In the genomic region with DNA sequence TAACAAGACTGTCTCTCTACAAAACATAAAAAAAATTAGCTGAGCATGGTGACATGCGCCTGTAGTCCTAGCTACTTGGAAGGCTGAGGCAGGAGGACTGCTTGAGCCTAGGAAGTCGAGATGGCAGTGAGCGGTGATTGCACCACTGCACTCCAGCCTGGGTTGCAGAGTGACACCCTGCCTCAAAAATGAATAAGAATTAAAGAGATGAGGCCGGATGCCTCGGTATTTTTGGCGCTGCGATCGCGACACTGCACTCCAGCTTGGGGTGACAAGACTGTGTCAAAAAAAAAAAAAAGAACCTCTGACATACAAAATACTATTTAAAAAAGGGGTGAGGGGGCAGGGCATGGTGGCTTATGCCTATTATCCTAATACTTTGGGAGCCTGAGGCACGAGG, we compare ENCODE assay signal across 17 cellular contexts. TPM values are rescaled to one million over a fixed set of nuclear protein-coding genes. Genes with fewer than 3 reads are reported as not detected.
DNase-seq lines count a peak whose midpoint lies in the region; ATAC-seq, FAIRE-seq and TF ChIP-seq lines count a peak whose summit lies in the region.
"Had no signal": no experiment of that assay in that cellular context is flagged by ENCODE, and none has a peak within 500 bp of the region (broad histone marks: within the 10 kb centered on the region; RNA-seq: fewer than 3 reads in every experiment).

No MANE protein-coding gene starts in this region.

- no peak overlapping the region for H2AFZ ChIP-seq in Loucy (ENCODE audit: low read length)
- H2AFZ ChIP-seq: parathyroid adenoma had no signal

- H3K4me3 ChIP-seq in Loucy (ENCODE audit: low read length, poor library complexity, severe bottlenecking): peak overlapping the region; percentile 96
- H3K4me3 ChIP-seq: breast epithelium, gastroesophageal sphincter had no signal

- H3K9me2 ChIP-seq in Loucy (replicated peaks; ENCODE audit: low read depth, low read length): no peaks in the 10 kb centered on the region

- H3K4me1 ChIP-seq in Loucy (ENCODE audit: insufficient read depth, low read length, poor library complexity, severe bottlenecking): peaks cover 43% of the 10 kb centered on the region
- H3K4me1 ChIP-seq: breast epithelium had no signal

- H3K79me2 ChIP-seq in Loucy (ENCODE audit: insufficient read depth, low read length): peaks cover 100% of the 10 kb centered on the region

- no peak for ATAC-seq in activated naive CD8-positive, alpha-beta T cell treated with anti-CD3 and anti-CD28 coated beads, Interleukin-2, amount 10 ng/mL, durations not matched to agents 7 days and 5 days (ENCODE audit: low read depth)
- ATAC-seq: gastroesophageal sphincter had no signal

- H3K27me3 ChIP-seq in Loucy (ENCODE audit: insufficient read depth, low read length, poor library complexity, severe bottlenecking): no peaks in the 10 kb centered on the region
- H3K27me3 ChIP-seq: breast epithelium, gastroesophageal sphincter, spleen had no signal

- H3K4me2 ChIP-seq in Loucy (ENCODE audit: low read depth, low read length, poor library complexity, severe bottlenecking): peak overlapping the region; percentile 92

- H3K27ac Mint-ChIP-seq in activated T-cell treated with anti-CD3 and anti-CD28 coated beads, Interleukin-2, amount 50 U/mL, for 24 hours: peak overlapping the region; percentile 76
- H3K27ac Mint-ChIP-seq in activated naive CD8-positive, alpha-beta T cell treated with anti-CD3 and anti-CD28 coated beads, Interleukin-2, amount 10 ng/mL, durations not matched to agents 7 days and 5 days: peak overlapping the region; percentile 75
- H3K27ac Mint-ChIP-seq in progenitor cell of endocrine pancreas: peak overlapping the region; percentile 33

- no peak for TF ChIP-seq CTCF in Loucy (conservative IDR thresholded peaks at IDR 0.05; ENCODE audit: low read length)
- TF ChIP-seq CTCF in progenitor cell of endocrine pancreas (IDR thresholded peaks at IDR 0.05; ENCODE audit: unreplicated experiment): no peak

- H4K20me1 ChIP-seq in Loucy (ENCODE audit: insufficient read depth, low read length, poor library complexity, severe bottlenecking): peaks cover 98% of the 10 kb centered on the region

- H3K4me1 Mint-ChIP-seq in activated T-cell treated with anti-CD3 and anti-CD28 coated beads, Interleukin-2, amount 50 U/mL, for 24 hours (ENCODE audit: low read depth): peaks cover 76% of the 10 kb centered on the region
- H3K4me1 Mint-ChIP-seq in activated naive CD8-positive, alpha-beta T cell treated with anti-CD3 and anti-CD28 coated beads, Interleukin-2, amount 10 ng/mL, durations not matched to agents 7 days and 5 days: peaks cover 49% of the 10 kb centered on the region
- H3K4me1 Mint-ChIP-seq in progenitor cell of endocrine pancreas (ENCODE audit: low read depth): peaks cover 34% of the 10 kb centered on the region

- H3K36me3 ChIP-seq in Loucy (ENCODE audit: insufficient read depth, low read length): peaks cover 10% of the 10 kb centered on the region; the same call in 1 of the 2 replicates
- H3K36me3 ChIP-seq: breast epithelium had no signal

- H3K4me3 Mint-ChIP-seq in activated T-cell treated with anti-CD3 and anti-CD28 coated beads, Interleukin-2, amount 50 U/mL, for 24 hours: peak overlapping the region; percentile 95
- peak overlapping the region; percentile 98 for H3K4me3 Mint-ChIP-seq in activated naive CD8-positive, alpha-beta T cell treated with anti-CD3 and anti-CD28 coated beads, Interleukin-2, amount 10 ng/mL, durations not matched to agents 7 days and 5 days
- H3K4me3 Mint-ChIP-seq in progenitor cell of endocrine pancreas (ENCODE audit: low read depth): no peak overlapping the region

- no peaks in the 10 kb centered on the region for H3K9me3 ChIP-seq in Loucy (ENCODE audit: insufficient read depth, low read depth, low read length)
- H3K9me3 ChIP-seq: breast epithelium, gastroesophageal sphincter, spleen had no signal

- POLR2A ChIA-PET in activated naive CD8-positive, alpha-beta T cell treated with anti-CD3 and anti-CD28 coated beads, Interleukin-2, amount 10 ng/mL, durations not matched to agents 7 days and 5 days (lab: Charles Lee): interaction anchor here (0.6 to 1.6 kb wide), 3 partner anchors 9 to 535 kb away, joined by 5 to 7 read pairs (median 7); no protein-coding TSS in a partner anchor

- H3K36me3 Mint-ChIP-seq in activated T-cell treated with anti-CD3 and anti-CD28 coated beads, Interleukin-2, amount 50 U/mL, for 24 hours (ENCODE audit: low read depth): peaks cover 81% of the 10 kb centered on the region
- peaks cover 56% of the 10 kb centered on the region for H3K36me3 Mint-ChIP-seq in activated naive CD8-positive, alpha-beta T cell treated with anti-CD3 and anti-CD28 coated beads, Interleukin-2, amount 10 ng/mL, durations not matched to agents 7 days and 5 days
- H3K36me3 Mint-ChIP-seq in progenitor cell of endocrine pancreas (ENCODE audit: insufficient read depth): peaks cover 19% of the 10 kb centered on the region

- H3K9me3 Mint-ChIP-seq in activated T-cell treated with anti-CD3 and anti-CD28 coated beads, Interleukin-2, amount 50 U/mL, for 24 hours: no peaks in the 10 kb centered on the region
- H3K9me3 Mint-ChIP-seq in activated naive CD8-positive, alpha-beta T cell treated with anti-CD3 and anti-CD28 coated beads, Interleukin-2, amount 10 ng/mL, durations not matched to agents 7 days and 5 days: peaks cover 2% of the 10 kb centered on the region
- no peaks in the 10 kb centered on the region for H3K9me3 Mint-ChIP-seq in progenitor cell of endocrine pancreas (ENCODE audit: low read depth)

- no peaks in the 10 kb centered on the region for H3K27me3 Mint-ChIP-seq in activated T-cell treated with anti-CD3 and anti-CD28 coated beads, Interleukin-2, amount 50 U/mL, for 24 hours
- H3K27me3 Mint-ChIP-seq in activated naive CD8-positive, alpha-beta T cell treated with anti-CD3 and anti-CD28 coated beads, Interleukin-2, amount 10 ng/mL, durations not matched to agents 7 days and 5 days: no peaks in the 10 kb centered on the region
- H3K27me3 Mint-ChIP-seq in progenitor cell of endocrine pancreas: no peaks in the 10 kb centered on the region

- DNase-seq in activated T-cell treated with anti-CD3 and anti-CD28 coated beads, Interleukin-2, amount 50 U/mL, for 24 hours: no peak
- no peak for DNase-seq in activated T-cell treated with anti-CD3 and anti-CD28 coated beads, Interleukin-2, amount 50 U/mL, for 1 hour
- no peak for DNase-seq in activated naive CD8-positive, alpha-beta T cell treated with anti-CD3 and anti-CD28 coated beads, Interleukin-2, amount 10 ng/mL, durations not matched to agents 7 days and 5 days
- DNase-seq in progenitor cell of endocrine pancreas (ENCODE audit: low spot score, unreplicated experiment) (no peak), COR-L47 (lab: John Stamatoyannopoulos, UW) (no peak), superior temporal gyrus (ENCODE audit: extremely low spot score) (no peak), RCC 7860 (ENCODE audit: low spot score) (no peak)
- DNase-seq: ACHN; DMS153; NCI-H2171; NK-92 treated with Interleukin-12 subunit alpha and Interleukin-12 subunit beta, amount 100 ng/mL, for 24 hours; SHP77 treated with DMSO at 0.1 percent for 48 hours; spleen had no signal

- no peak overlapping the region for H3K9ac ChIP-seq in Loucy (ENCODE audit: low read depth, low read length, poor library complexity, severe bottlenecking)
- H3K9ac ChIP-seq: parathyroid adenoma had no signal

- FAIRE-seq in RCC 7860 (lab: Jason Lieb, UNC): no peak

- H3F3A ChIP-seq in Loucy (ENCODE audit: low read depth): no peaks in the 10 kb centered on the region

RNA-seq across cellular contexts. Expression of gene GPBP1, which starts 7.3 kb away (rescaled TPM):
- 100 to 1,000 TPM; 107 to 112 TPM for total RNA-seq in activated naive CD8-positive, alpha-beta T cell treated with anti-CD3 and anti-CD28 coated beads, Interleukin-2, amount 10 ng/mL, durations not matched to agents 7 days and 5 days
- 128 and 135 TPM in 2 replicates for total RNA-seq in progenitor cell of endocrine pancreas
